11 cellular contexts compared by ENCODE assay signal in genomic region chr14:89589400-89590128, GRCh38.
DNase-seq lines count a peak whose midpoint lies in the region; ATAC-seq, FAIRE-seq and TF ChIP-seq lines count a peak whose summit lies in the region.
"Had no signal": no experiment of that assay in that cellular context is flagged by ENCODE, and none has a peak within 500 bp of the region (broad histone marks: within the 10 kb centered on the region; RNA-seq: fewer than 3 reads in every experiment).

No MANE protein-coding gene starts in this region.

- peak overlapping the region in 1 of 3 experiments; percentile 5; a peak in 1 of 7 replicates for H3K27ac Mint-ChIP-seq in H9
- H3K27ac Mint-ChIP-seq in activated CD8-positive, alpha-beta memory T cell treated with anti-CD3 and anti-CD28 coated beads, Interleukin-2, amount 10 ng/mL, durations not matched to agents 7 days and 5 days, result no peak overlapping the region
- H3K27ac Mint-ChIP-seq in activated CD4-positive, alpha-beta memory T cell treated with anti-CD3 and anti-CD28 coated beads for 36 hours, result no peak overlapping the region

- H2BK20ac ChIP-seq in H9 (ENCODE audit: low read depth, low read length, poor library complexity, severe bottlenecking), result no peak overlapping the region

- H3K4me3 Mint-ChIP-seq in H9, result no peak overlapping the region
- no peak overlapping the region for H3K4me3 Mint-ChIP-seq in activated CD8-positive, alpha-beta memory T cell treated with anti-CD3 and anti-CD28 coated beads, Interleukin-2, amount 10 ng/mL, durations not matched to agents 7 days and 5 days
- no peak overlapping the region for H3K4me3 Mint-ChIP-seq in activated CD4-positive, alpha-beta memory T cell treated with anti-CD3 and anti-CD28 coated beads for 36 hours

- FAIRE-seq in D721Med (lab: Jason Lieb, UNC), result no peak

- H3K36me3 Mint-ChIP-seq in H9 (ENCODE audit: insufficient read depth in 1 of 3, low read depth in 3 of 3), result peaks cover 16 to 30% (median 29%) of the 10 kb centered on the region in 3 experiments
- H3K36me3 Mint-ChIP-seq in activated CD8-positive, alpha-beta memory T cell treated with anti-CD3 and anti-CD28 coated beads, Interleukin-2, amount 10 ng/mL, durations not matched to agents 7 days and 5 days, result peaks cover 47% of the 10 kb centered on the region
- H3K36me3 Mint-ChIP-seq in activated CD4-positive, alpha-beta memory T cell treated with anti-CD3 and anti-CD28 coated beads for 36 hours, result peaks cover 36% of the 10 kb centered on the region

- no CpG with 5 or more reads among the region's 11 CpGs for WGBS in H9 (ENCODE audit: extremely low coverage, insufficient read length, low lambda C conversion rate)

- H2AFZ ChIP-seq in H9 (ENCODE audit: low read length), result no peak overlapping the region

- no peaks in the 10 kb centered on the region for H3K23me2 ChIP-seq in H9 (ENCODE audit: insufficient read length, low read depth, low read length, poor library complexity, severe bottlenecking)

- no peak overlapping the region for H3K4ac ChIP-seq in H9 (ENCODE audit: low read depth, low read length)

- TF ChIP-seq CTCF in H9 (conservative IDR thresholded peaks at IDR 0.05) (no peak), D721Med (IDR thresholded peaks at IDR 0.05; ENCODE audit: insufficient read depth, missing control alignments) (no peak)

- CTCF ChIA-PET in activated CD8-positive, alpha-beta memory T cell treated with anti-CD3 and anti-CD28 coated beads, Interleukin-2, amount 10 ng/mL, durations not matched to agents 7 days and 5 days (lab: Charles Lee), result no interaction called here
- CTCF ChIA-PET in activated CD4-positive, alpha-beta memory T cell treated with anti-CD3 and anti-CD28 coated beads for 36 hours (lab: Charles Lee), result no interaction called here

- H3K9ac ChIP-seq in H9 (ENCODE audit: extremely low read depth, insufficient read length, low read length), result no peak overlapping the region

- no peak overlapping the region for H2BK12ac ChIP-seq in H9 (ENCODE audit: insufficient read length, low read depth, low read length)

- H3K27me3 Mint-ChIP-seq in H9 (ENCODE audit: low read depth), result no peaks in the 10 kb centered on the region
- no peaks in the 10 kb centered on the region for H3K27me3 Mint-ChIP-seq in activated CD8-positive, alpha-beta memory T cell treated with anti-CD3 and anti-CD28 coated beads, Interleukin-2, amount 10 ng/mL, durations not matched to agents 7 days and 5 days
- H3K27me3 Mint-ChIP-seq in activated CD4-positive, alpha-beta memory T cell treated with anti-CD3 and anti-CD28 coated beads for 36 hours, result no peaks in the 10 kb centered on the region

- no peak overlapping the region for H2BK120ac ChIP-seq in H9 (ENCODE audit: low read depth, low read length, poor library complexity, severe bottlenecking)

- H3T11ph ChIP-seq in H9 (ENCODE audit: low read length), result no peak overlapping the region

- DNase-seq in H9, result no peak
- DNase-seq in SIG-M5 (lab: John Stamatoyannopoulos, UW), result peak; percentile 59
- DNase-seq in midbrain (lab: John Stamatoyannopoulos, UW), result peak; percentile 27
- DNase-seq in activated CD8-positive, alpha-beta memory T cell treated with anti-CD3 and anti-CD28 coated beads, Interleukin-2, amount 10 ng/mL, durations not matched to agents 7 days and 5 days, result no peak
- DNase-seq in D721Med (ENCODE audit: insufficient read length, low spot score), result no peak
- no peak for DNase-seq in stimulated activated CD4-positive, alpha-beta T cell treated with anti-CD3 and anti-CD28 coated beads, Interleukin-4, amount 100 ng/mL, for 1 hour
- no peak for DNase-seq in activated CD4-positive, alpha-beta memory T cell treated with anti-CD3 and anti-CD28 coated beads for 36 hours
- DNase-seq: erythroblast, NCI-H187 treated with DMSO at 0.1 percent for 48 hours, thyroid gland had no signal

- H3K18ac ChIP-seq in H9 (ENCODE audit: insufficient read length, low read depth, low read length), result peak overlapping the region; percentile 12

- H4K8ac ChIP-seq in H9 (replicated peaks; ENCODE audit: insufficient read length, low read depth, low read length), result no peak overlapping the region

- no peak overlapping the region for H3K23ac ChIP-seq in H9 (ENCODE audit: insufficient read length, low read depth, low read length)

- intact Hi-C loops in activated CD4-positive, alpha-beta memory T cell treated with anti-CD3 and anti-CD28 coated beads for 36 hours (cut with micrococcal nuclease), result no loop called here

- no peak overlapping the region for H2BK15ac ChIP-seq in H9 (ENCODE audit: low read depth, low read length)

- peak; percentile 71 for ATAC-seq in GM18505 (IDR thresholded peaks at IDR 0.05; ENCODE audit: unreplicated experiment)
- no peak for ATAC-seq in activated CD8-positive, alpha-beta memory T cell treated with anti-CD3 and anti-CD28 coated beads, Interleukin-2, amount 10 ng/mL, durations not matched to agents 7 days and 5 days

- POLR2A ChIA-PET in activated CD4-positive, alpha-beta memory T cell treated with anti-CD3 and anti-CD28 coated beads for 36 hours (lab: Charles Lee), result no interaction called here

- H3K79me2 ChIP-seq in H9 (ENCODE audit: insufficient read depth, low read length), result peaks cover 33% of the 10 kb centered on the region

- no peak overlapping the region for H3K56ac ChIP-seq in H9 (ENCODE audit: insufficient read length, low read depth, low read length)

- no peaks in the 10 kb centered on the region for H4K20me1 ChIP-seq in H9 (ENCODE audit: control insufficient read depth, insufficient read depth, insufficient read length)

- H3K9me3 Mint-ChIP-seq in H9, result peaks cover 0 to 7% of the 10 kb centered on the region in 2 experiments; a peak in 3 of 5 replicates
- H3K9me3 Mint-ChIP-seq in activated CD8-positive, alpha-beta memory T cell treated with anti-CD3 and anti-CD28 coated beads, Interleukin-2, amount 10 ng/mL, durations not matched to agents 7 days and 5 days (ENCODE audit: low read depth), result peaks cover 17% of the 10 kb centered on the region
- peaks cover 8% of the 10 kb centered on the region for H3K9me3 Mint-ChIP-seq in activated CD4-positive, alpha-beta memory T cell treated with anti-CD3 and anti-CD28 coated beads for 36 hours

- TF ChIP-seq POLR2A in GM18505 (IDR thresholded peaks at IDR 0.05; ENCODE audit: borderline replicate concordance, extremely low read depth, insufficient read depth, insufficient read length), result no peak

- H3K79me1 ChIP-seq in H9 (ENCODE audit: insufficient read depth, low read depth, low read length, poor library complexity, severe bottlenecking), result no peaks in the 10 kb centered on the region

- H2AK5ac ChIP-seq in H9 (ENCODE audit: insufficient read length, low read length), result no peak overlapping the region

- no peaks in the 10 kb centered on the region for H3K27me3 ChIP-seq in H9 (ENCODE audit: insufficient read depth, low read length)
- H3K27me3 ChIP-seq: thyroid gland had no signal

- H2BK5ac ChIP-seq in H9 (ENCODE audit: insufficient read length, low read length), result no peak overlapping the region

- no peaks in the 10 kb centered on the region for H3K9me3 ChIP-seq in H9 (ENCODE audit: control insufficient read depth, low read depth, low read length)
- H3K9me3 ChIP-seq: thyroid gland had no signal

- no peak overlapping the region for H3K27ac ChIP-seq in H9 (ENCODE audit: insufficient read length, low read depth, low read length)
- H3K27ac ChIP-seq: thyroid gland had no signal

- peaks cover 55 to 61% of the 10 kb centered on the region in 2 experiments for H3K4me1 Mint-ChIP-seq in H9
- H3K4me1 Mint-ChIP-seq in activated CD8-positive, alpha-beta memory T cell treated with anti-CD3 and anti-CD28 coated beads, Interleukin-2, amount 10 ng/mL, durations not matched to agents 7 days and 5 days, result peaks cover 32% of the 10 kb centered on the region
- peaks cover 50% of the 10 kb centered on the region for H3K4me1 Mint-ChIP-seq in activated CD4-positive, alpha-beta memory T cell treated with anti-CD3 and anti-CD28 coated beads for 36 hours (ENCODE audit: low read depth)

- H3K14ac ChIP-seq in H9 (ENCODE audit: insufficient read depth, low read length), result peak overlapping the region; percentile 75; the same call in 1 of the 2 replicates

- H4K91ac ChIP-seq in H9 (ENCODE audit: insufficient read length, low read depth, low read length), result no peak overlapping the region

- H3K4me1 ChIP-seq in H9 (ENCODE audit: insufficient read depth, low read length), result peaks cover 13% of the 10 kb centered on the region; the same call in 1 of the 2 replicates
- H3K4me1 ChIP-seq: thyroid gland had no signal

- H4K5ac ChIP-seq in H9 (ENCODE audit: insufficient read length, low read depth, low read length), result no peak overlapping the region

- H3K4me2 ChIP-seq in H9 (ENCODE audit: insufficient read depth, insufficient read length, low read length), result no peak overlapping the region

Comparison
In these comparisons a context has a peak if more than half of its experiments do, and no peak if none do; other contexts are left out.
1. DNase-seq: peak in SIG-M5 (single experiment) and midbrain (single experiment); none in H9 (single experiment), activated CD8-positive, alpha-beta memory T cell treated with anti-CD3 and anti-CD28 coated beads, Interleukin-2, amount 10 ng/mL, durations not matched to agents 7 days and 5 days (single experiment), D721Med (single experiment), stimulated activated CD4-positive, alpha-beta T cell treated with anti-CD3 and anti-CD28 coated beads, Interleukin-4, amount 100 ng/mL, for 1 hour (single experiment) and activated CD4-positive, alpha-beta memory T cell treated with anti-CD3 and anti-CD28 coated beads for 36 hours (single experiment).